In genomic region chr12:106297681-106298080, GRCh38 we compare ENCODE assay signal across 1 cellular context.
TF ChIP-seq lines count a peak whose summit lies in the region.

No MANE protein-coding gene starts in this region.

TF ChIP-seq in HepG2, 621 proteins besides CTCF, POLR2A, EP300 and RAD21:
- TF ChIP-seq TFAP4 (IDR thresholded peaks at IDR 0.05; ENCODE audit: borderline replicate concordance, low read depth): peak; percentile 11; the same call in 1 of the 2 replicates
- no peak for TF ChIP-seq U2AF2 (IDR thresholded peaks at IDR 0.05; ENCODE audit: low read depth, low read length)
